In genomic region chr1:8378202-8378601, GRCh38 we compare ENCODE assay signal across 11 cellular contexts.
DNase-seq lines count a peak whose midpoint lies in the region; ATAC-seq and TF ChIP-seq lines count a peak whose summit lies in the region.
"Had no signal": no experiment of that assay in that cellular context is flagged by ENCODE, and none has a peak within 500 bp of the region (broad histone marks: within the 10 kb centered on the region; RNA-seq: fewer than 3 reads in every experiment).

No MANE protein-coding gene starts in this region.

- peaks cover 89 to 100% (median 98%) of the 10 kb centered on the region in 11 experiments for H4K20me1 ChIP-seq in BLaER1 treated with 17β-estradiol and CSF1 and Interleukin-3, amounts not matched to agents 10 nM and 100 nM
- 0 out of 2 replicates have a peak, but pooled peaks cover 3% of the 10 kb centered on the region for H4K20me1 ChIP-seq in OCI-LY1 (ENCODE audit: insufficient read depth, low read length)

- TF ChIP-seq CTCF in OCI-LY1 (IDR thresholded peaks at IDR 0.05; ENCODE audit: low read length) = no peak
- no peak for TF ChIP-seq CTCF in fibroblast of pulmonary artery (IDR thresholded peaks at IDR 0.05; ENCODE audit: low read length, missing control alignments)
- TF ChIP-seq CTCF in osteocyte (IDR thresholded peaks at IDR 0.05) = no peak

- no peak overlapping the region for H3K4me3 ChIP-seq in BLaER1 treated with 17β-estradiol and CSF1 and Interleukin-3, amounts not matched to agents 10 nM and 100 nM
- H3K4me3 ChIP-seq in OCI-LY1 (ENCODE audit: low read depth, low read length, poor library complexity, severe bottlenecking) = no peak overlapping the region
- H3K4me3 ChIP-seq in fibroblast of pulmonary artery (replicated peaks; ENCODE audit: low read depth, low read length) = no peak overlapping the region
- no peak overlapping the region for H3K4me3 ChIP-seq in MG63

- peaks cover 91% of the 10 kb centered on the region for H3K79me2 ChIP-seq in OCI-LY1 (ENCODE audit: insufficient read depth, low read length)

- no peaks in the 10 kb centered on the region for H3K27me3 Mint-ChIP-seq in osteocyte (ENCODE audit: unreplicated experiment)

- H3K9ac ChIP-seq in BLaER1 treated with 17β-estradiol and CSF1 and Interleukin-3, amounts not matched to agents 10 nM and 100 nM = peak overlapping the region in 2 of 11 experiments; percentile 2 to 51; a peak in 1 of 22 replicates
- H3K9ac ChIP-seq in OCI-LY1 (ENCODE audit: low read length) = no peak overlapping the region

- no peaks in the 10 kb centered on the region for H3K9me3 Mint-ChIP-seq in osteocyte (ENCODE audit: unreplicated experiment)

- no peaks in the 10 kb centered on the region for H3K27me3 ChIP-seq in BLaER1 treated with 17β-estradiol and CSF1 and Interleukin-3, amounts not matched to agents 10 nM and 100 nM
- H3K27me3 ChIP-seq in OCI-LY1 (ENCODE audit: insufficient read depth, low read length) (no peaks in the 10 kb centered on the region), MG63 (no peaks in the 10 kb centered on the region)

- peaks cover 56% of the 10 kb centered on the region for H3K4me1 Mint-ChIP-seq in osteocyte (ENCODE audit: unreplicated experiment)

- H3K36me3 ChIP-seq in BLaER1 treated with 17β-estradiol and CSF1 and Interleukin-3, amounts not matched to agents 10 nM and 100 nM = peaks cover 11 to 77% (median 42%) of the 10 kb centered on the region in 11 experiments; a peak in 21 of 22 replicates
- peaks cover 83% of the 10 kb centered on the region for H3K36me3 ChIP-seq in OCI-LY1 (ENCODE audit: insufficient read depth, low read length)
- peaks cover 32% of the 10 kb centered on the region for H3K36me3 ChIP-seq in MG63

- peaks cover 3% of the 10 kb centered on the region for H3K36me3 Mint-ChIP-seq in osteocyte (ENCODE audit: unreplicated experiment)

- peaks cover 0 to 16% (median 0%) of the 10 kb centered on the region in 11 experiments; a peak in 6 of 22 replicates for H3K9me3 ChIP-seq in BLaER1 treated with 17β-estradiol and CSF1 and Interleukin-3, amounts not matched to agents 10 nM and 100 nM (replicated peaks in 1 of 11)
- H3K9me3 ChIP-seq in OCI-LY1 (ENCODE audit: low read length) = no peaks in the 10 kb centered on the region
- no peaks in the 10 kb centered on the region for H3K9me3 ChIP-seq in MG63

- no peak overlapping the region for H2AFZ ChIP-seq in OCI-LY1 (ENCODE audit: low read length)

- no peaks in the 10 kb centered on the region for H3F3A ChIP-seq in OCI-LY1 (ENCODE audit: insufficient read depth, low read length)

- peak overlapping the region; percentile 36 for H3K27ac Mint-ChIP-seq in osteocyte (ENCODE audit: unreplicated experiment)

- peak; percentile 67 for DNase-seq in fibroblast of pulmonary artery (ENCODE audit: low read depth)
- DNase-seq in osteocyte (ENCODE audit: extremely low spot score, unreplicated experiment) = no peak
- DNase-seq in MG63 = no peak
- DNase-seq: DMS 273 treated with DMSO at 0.1 percent for 48 hours; stimulated activated CD4-positive, alpha-beta T cell treated with anti-CD3 and anti-CD28 coated beads, Interleukin-15, amount 100 ng/mL, for 24 hours; trophoblast cell had no signal

- no peak overlapping the region for H3K4me3 Mint-ChIP-seq in osteocyte (ENCODE audit: unreplicated experiment)

- ATAC-seq in HG03521 (IDR thresholded peaks at IDR 0.05; ENCODE audit: unreplicated experiment) = no peak
- no peak for ATAC-seq in GM18870 (IDR thresholded peaks at IDR 0.05; ENCODE audit: unreplicated experiment)
- no peak for ATAC-seq in HG03457 (IDR thresholded peaks at IDR 0.05; ENCODE audit: unreplicated experiment)

- peaks cover 58 to 74% (median 68%) of the 10 kb centered on the region in 10 experiments for H3K4me1 ChIP-seq in BLaER1 treated with 17β-estradiol and CSF1 and Interleukin-3, amounts not matched to agents 10 nM and 100 nM
- H3K4me1 ChIP-seq in OCI-LY1 (ENCODE audit: insufficient read depth, low read length, severe bottlenecking) = no peaks in the 10 kb centered on the region

- no peaks in the 10 kb centered on the region for H3K9me2 ChIP-seq in OCI-LY1 (ENCODE audit: low read depth, low read length)

- H3K4me2 ChIP-seq in BLaER1 treated with 17β-estradiol and CSF1 and Interleukin-3, amounts not matched to agents 10 nM and 100 nM = peak overlapping the region in 7 of 11 experiments; percentile 47 to 65 (median 57); a peak in 12 of 22 replicates
- H3K4me2 ChIP-seq in OCI-LY1 (ENCODE audit: low read length) = no peak overlapping the region

- peak overlapping the region in 4 of 11 experiments; percentile 7 to 47 (median 26); a peak in 2 of 22 replicates for H3K27ac ChIP-seq in BLaER1 treated with 17β-estradiol and CSF1 and Interleukin-3, amounts not matched to agents 10 nM and 100 nM
- H3K27ac ChIP-seq in OCI-LY1 (ENCODE audit: low read depth, low read length, poor library complexity, severe bottlenecking) = peak overlapping the region; percentile 32
